ENCODE assay signal across 10 cellular contexts in genomic region chr7:151570366-151570915, GRCh38. TPM values are rescaled to one million over a fixed set of nuclear protein-coding genes. Genes with fewer than 3 reads are reported as not detected.
DNase-seq lines count a peak whose midpoint lies in the region; ATAC-seq and TF ChIP-seq lines count a peak whose summit lies in the region.
"Had no signal": no experiment of that assay in that cellular context is flagged by ENCODE, and none has a peak within 500 bp of the region (broad histone marks: within the 10 kb centered on the region; RNA-seq: fewer than 3 reads in every experiment).

No MANE protein-coding gene starts in this region.

- no peaks in the 10 kb centered on the region for H3K27me3 ChIP-seq in right atrium auricular region
- no peaks in the 10 kb centered on the region for H3K27me3 ChIP-seq in Peyer's patch
- no peaks in the 10 kb centered on the region for H3K27me3 ChIP-seq in upper lobe of right lung

- no peaks in the 10 kb centered on the region for H3K9me3 ChIP-seq in right atrium auricular region
- no peaks in the 10 kb centered on the region for H3K9me3 ChIP-seq in Peyer's patch
- H3K9me3 ChIP-seq in upper lobe of right lung: no peaks in the 10 kb centered on the region

- peaks cover 48% of the 10 kb centered on the region for H3K36me3 ChIP-seq in right atrium auricular region
- H3K36me3 ChIP-seq in Peyer's patch: peaks cover 0 to 53% (median 0%) of the 10 kb centered on the region in 3 donors
- H3K36me3 ChIP-seq in upper lobe of right lung: peaks cover 18% of the 10 kb centered on the region

- H3K4me1 ChIP-seq in right atrium auricular region: peaks cover 0 to 15% of the 10 kb centered on the region in 2 donors
- no peaks in the 10 kb centered on the region for H3K4me1 ChIP-seq in Peyer's patch
- peaks cover 5% of the 10 kb centered on the region for H3K4me1 ChIP-seq in upper lobe of right lung

- ATAC-seq in Right ventricle myocardium superior (ENCODE audit: poor library complexity): no peak
- ATAC-seq in upper lobe of right lung: no peak
- ATAC-seq in HG03045 (IDR thresholded peaks at IDR 0.05; ENCODE audit: unreplicated experiment): no peak

- TF ChIP-seq CTCF in right atrium auricular region (IDR thresholded peaks at IDR 0.05) (peak; percentile 15 to 59), Peyer's patch (IDR thresholded peaks at IDR 0.05) (peak in 4 of 6 experiments; percentile 27 to 45 (median 40)), fibroblast of the aortic adventitia (IDR thresholded peaks at IDR 0.05; ENCODE audit: insufficient read depth, low read length) (peak; percentile 63), upper lobe of right lung (IDR thresholded peaks at IDR 0.05) (peak; percentile 36)

- TF ChIP-seq POLR2A in Peyer's patch (IDR thresholded peaks at IDR 0.05): no peak

- intact Hi-C loops in Right ventricle myocardium superior (cut with DNase I): no loop called here
- intact Hi-C loops in upper lobe of right lung (cut with DNase I): no loop called here

- H3K27ac ChIP-seq in right atrium auricular region: no peak overlapping the region
- no peak overlapping the region for H3K27ac ChIP-seq in Peyer's patch
- H3K27ac ChIP-seq in upper lobe of right lung: no peak overlapping the region

- H3K4me3 ChIP-seq in right atrium auricular region (no peak overlapping the region), Peyer's patch (no peak overlapping the region), fibroblast of the aortic adventitia (ENCODE audit: low read depth, low read length) (no peak overlapping the region), upper lobe of right lung (no peak overlapping the region)

- DNase-seq in right atrium auricular region (ENCODE audit: low spot score): no peak
- DNase-seq in Right ventricle myocardium superior: no peak
- DNase-seq in Peyer's patch: no peak
- peak; percentile 74 for DNase-seq in fibroblast of the aortic adventitia (ENCODE audit: low read depth)
- no peak for DNase-seq in upper lobe of right lung
- DNase-seq in stimulated activated CD4-positive, alpha-beta T cell treated with anti-CD3 and anti-CD28 coated beads, Interleukin-4, amount 100 ng/mL, for 4 hours: no peak
- no peak for DNase-seq in stimulated activated CD4-positive, alpha-beta T cell treated with anti-CD3 and anti-CD28 coated beads, Interleukin-1b, Interleukin-23, amount 100 ng/mL, for 48 hours
- DNase-seq: amniotic stem cell, T1000 had no signal

RNA-seq across cellular contexts. Expression of gene RHEB, which starts 50.7 kb away (rescaled TPM):
- total RNA-seq in right atrium auricular region (100 to 1,000 TPM in 1 of 2 donors, 10 to 100 TPM in 1; 77.9 to 128 TPM), Right ventricle myocardium superior (119 TPM), Peyer's patch (10 to 100 TPM; 34.7 to 46.9 (median 41.5) TPM), fibroblast of the aortic adventitia (ENCODE audit: low replicate concordance) (98.8 and 173 TPM in 2 replicates), upper lobe of right lung (103 TPM)
